In genomic region chr22:46432164-46433068, GRCh38 we compare ENCODE assay signal across 9 cellular contexts.
DNase-seq lines count a peak whose midpoint lies in the region; ATAC-seq, FAIRE-seq and TF ChIP-seq lines count a peak whose summit lies in the region.
"Had no signal": no experiment of that assay in that cellular context is flagged by ENCODE, and none has a peak within 500 bp of the region (broad histone marks: within the 10 kb centered on the region; RNA-seq: fewer than 3 reads in every experiment).

No MANE protein-coding gene starts in this region.

- intact Hi-C loops in left ventricle myocardium inferior (cut with micrococcal nuclease) (no loop called here), left cardiac atrium (cut with DNase I) (no loop called here), mucosa of descending colon (cut with DNase I, micrococcal nuclease) (no loop called here)
- intact Hi-C loops in activated T-helper 2 cell treated with anti-CD3 and anti-CD28 coated beads, Interferon-gamma antibody, Interleukin-2, Interleukin-4, amounts not matched to agents 10 μg/mL and 5 μg/mL and 100 μg/mL, durations not matched to agents 14 hours and 24 hours and 36 hours (cut with micrococcal nuclease), result no loop called here

- ATAC-seq in left cardiac atrium (no peak), mucosa of descending colon (peak; percentile 71), HG02610 (IDR thresholded peaks at IDR 0.05; ENCODE audit: unreplicated experiment) (no peak), GM18520 (IDR thresholded peaks at IDR 0.05; ENCODE audit: unreplicated experiment) (no peak)

- H3K4me1 ChIP-seq in left ventricle myocardium inferior (no peaks in the 10 kb centered on the region), mucosa of descending colon (ENCODE audit: low read depth) (peaks cover 33% of the 10 kb centered on the region)

- peak overlapping the region; percentile 69 for H3K4me3 Mint-ChIP-seq in activated T-helper 2 cell treated with anti-CD3 and anti-CD28 coated beads, Interferon-gamma antibody, Interleukin-2, Interleukin-4, amounts not matched to agents 10 μg/mL and 5 μg/mL and 100 μg/mL, durations not matched to agents 14 hours and 24 hours and 36 hours (ENCODE audit: low read depth)

- H3K27ac ChIP-seq in left ventricle myocardium inferior (replicated peaks), result no peak overlapping the region

- H3K36me3 Mint-ChIP-seq in activated T-helper 2 cell treated with anti-CD3 and anti-CD28 coated beads, Interferon-gamma antibody, Interleukin-2, Interleukin-4, amounts not matched to agents 10 μg/mL and 5 μg/mL and 100 μg/mL, durations not matched to agents 14 hours and 24 hours and 36 hours (ENCODE audit: low read depth), result no peaks in the 10 kb centered on the region

- no peaks in the 10 kb centered on the region for H3K36me3 ChIP-seq in left ventricle myocardium inferior
- H3K36me3 ChIP-seq in mucosa of descending colon (ENCODE audit: low read depth), result no peaks in the 10 kb centered on the region

- H3K9me3 ChIP-seq in left ventricle myocardium inferior (replicated peaks), result no peaks in the 10 kb centered on the region
- H3K9me3 ChIP-seq in mucosa of descending colon, result no peaks in the 10 kb centered on the region

- DNase-seq in left ventricle myocardium inferior, result no peak
- no peak for DNase-seq in left cardiac atrium
- peak; percentile 35 for DNase-seq in activated T-helper 2 cell treated with anti-CD3 and anti-CD28 coated beads, Interferon-gamma antibody, Interleukin-2, Interleukin-4, amounts not matched to agents 10 μg/mL and 5 μg/mL and 100 μg/mL, durations not matched to agents 14 hours and 24 hours and 36 hours (ENCODE audit: low spot score)
- peak in 2 of 3 donors; percentile 48 to 72 for DNase-seq in mucosa of descending colon
- peak; percentile 39 for DNase-seq in urothelium cell line (ENCODE audit: low spot score)
- no peak for DNase-seq in NCI-H524 (lab: John Stamatoyannopoulos, UW)
- DNase-seq: DMS 273 treated with DMSO at 0.1 percent for 48 hours had no signal

- H3K4me3 ChIP-seq in left ventricle myocardium inferior, result peak overlapping the region; percentile 50
- peak overlapping the region; percentile 11 for H3K4me3 ChIP-seq in mucosa of descending colon

- no peak for FAIRE-seq in urothelium cell line (lab: Jason Lieb, UNC)

- H3K4me1 Mint-ChIP-seq in activated T-helper 2 cell treated with anti-CD3 and anti-CD28 coated beads, Interferon-gamma antibody, Interleukin-2, Interleukin-4, amounts not matched to agents 10 μg/mL and 5 μg/mL and 100 μg/mL, durations not matched to agents 14 hours and 24 hours and 36 hours (ENCODE audit: low read depth), result peaks cover 8% of the 10 kb centered on the region

- H3K27me3 ChIP-seq in left ventricle myocardium inferior (ENCODE audit: low read depth), result no peaks in the 10 kb centered on the region

- no peaks in the 10 kb centered on the region for H3K9me3 Mint-ChIP-seq in activated T-helper 2 cell treated with anti-CD3 and anti-CD28 coated beads, Interferon-gamma antibody, Interleukin-2, Interleukin-4, amounts not matched to agents 10 μg/mL and 5 μg/mL and 100 μg/mL, durations not matched to agents 14 hours and 24 hours and 36 hours

- no peaks in the 10 kb centered on the region for H3K27me3 Mint-ChIP-seq in activated T-helper 2 cell treated with anti-CD3 and anti-CD28 coated beads, Interferon-gamma antibody, Interleukin-2, Interleukin-4, amounts not matched to agents 10 μg/mL and 5 μg/mL and 100 μg/mL, durations not matched to agents 14 hours and 24 hours and 36 hours (ENCODE audit: low read depth)

- no peak for TF ChIP-seq CTCF in left ventricle myocardium inferior (IDR thresholded peaks at IDR 0.05; ENCODE audit: borderline replicate concordance)
- no peak for TF ChIP-seq CTCF in mucosa of descending colon (IDR thresholded peaks at IDR 0.05)

- H3K27ac Mint-ChIP-seq in activated T-helper 2 cell treated with anti-CD3 and anti-CD28 coated beads, Interferon-gamma antibody, Interleukin-2, Interleukin-4, amounts not matched to agents 10 μg/mL and 5 μg/mL and 100 μg/mL, durations not matched to agents 14 hours and 24 hours and 36 hours, result peak overlapping the region; percentile 87

Comparison
In these comparisons a context has a peak if more than half of its experiments do, and no peak if none do; other contexts are left out.
1. DNase-seq: peak in activated T-helper 2 cell treated with anti-CD3 and anti-CD28 coated beads, Interferon-gamma antibody, Interleukin-2, Interleukin-4, amounts not matched to agents 10 μg/mL and 5 μg/mL and 100 μg/mL, durations not matched to agents 14 hours and 24 hours and 36 hours (single experiment), mucosa of descending colon (2 of 3) and urothelium cell line (single experiment); none in left ventricle myocardium inferior (single experiment), left cardiac atrium (single experiment) and NCI-H524 (0 of 2).